1 cellular context compared by ENCODE assay signal in the genomic region with DNA sequence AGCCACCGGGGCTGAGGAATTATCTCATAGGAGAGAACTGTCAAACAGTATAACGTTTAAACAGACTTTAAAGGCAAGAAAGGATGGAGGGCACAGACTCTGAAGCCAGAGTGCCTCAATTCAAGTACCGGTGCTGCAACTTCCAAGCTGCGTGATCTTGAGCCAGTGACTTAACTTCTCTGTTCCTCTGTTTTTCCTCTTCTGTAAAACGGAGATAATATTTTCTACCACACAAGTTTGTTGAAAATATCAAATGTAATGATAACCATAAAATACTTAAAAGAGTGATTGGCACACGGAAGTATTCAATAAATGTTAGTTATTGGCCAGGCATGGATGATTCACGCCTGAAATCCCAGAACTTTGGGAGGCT.
TF ChIP-seq lines count a peak whose summit lies in the region.

No MANE protein-coding gene starts in this region.

TF ChIP-seq in GM12878, 131 proteins besides CTCF, POLR2A, EP300 and RAD21 (continued from another document):
- 0 out of 2 replicates have a peak, but pooled peaks have one; percentile 10 for TF ChIP-seq PML (IDR thresholded peaks at IDR 0.05; ENCODE audit: low read length)
- no peak for TF ChIP-seq KLF5 (IDR thresholded peaks at IDR 0.05; ENCODE audit: partially characterized antibody)
- TF ChIP-seq, protein P1, sequence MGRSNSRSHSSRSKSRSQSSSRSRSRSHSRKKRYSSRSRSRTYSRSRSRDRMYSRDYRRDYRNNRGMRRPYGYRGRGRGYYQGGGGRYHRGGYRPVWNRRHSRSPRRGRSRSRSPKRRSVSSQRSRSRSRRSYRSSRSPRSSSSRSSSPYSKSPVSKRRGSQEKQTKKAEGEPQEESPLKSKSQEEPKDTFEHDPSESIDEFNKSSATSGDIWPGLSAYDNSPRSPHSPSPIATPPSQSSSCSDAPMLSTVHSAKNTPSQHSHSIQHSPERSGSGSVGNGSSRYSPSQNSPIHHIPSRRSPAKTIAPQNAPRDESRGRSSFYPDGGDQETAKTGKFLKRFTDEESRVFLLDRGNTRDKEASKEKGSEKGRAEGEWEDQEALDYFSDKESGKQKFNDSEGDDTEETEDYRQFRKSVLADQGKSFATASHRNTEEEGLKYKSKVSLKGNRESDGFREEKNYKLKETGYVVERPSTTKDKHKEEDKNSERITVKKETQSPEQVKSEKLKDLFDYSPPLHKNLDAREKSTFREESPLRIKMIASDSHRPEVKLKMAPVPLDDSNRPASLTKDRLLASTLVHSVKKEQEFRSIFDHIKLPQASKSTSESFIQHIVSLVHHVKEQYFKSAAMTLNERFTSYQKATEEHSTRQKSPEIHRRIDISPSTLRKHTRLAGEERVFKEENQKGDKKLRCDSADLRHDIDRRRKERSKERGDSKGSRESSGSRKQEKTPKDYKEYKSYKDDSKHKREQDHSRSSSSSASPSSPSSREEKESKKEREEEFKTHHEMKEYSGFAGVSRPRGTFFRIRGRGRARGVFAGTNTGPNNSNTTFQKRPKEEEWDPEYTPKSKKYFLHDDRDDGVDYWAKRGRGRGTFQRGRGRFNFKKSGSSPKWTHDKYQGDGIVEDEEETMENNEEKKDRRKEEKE (IDR thresholded peaks at IDR 0.05): no peak
- TF ChIP-seq, protein P2, sequence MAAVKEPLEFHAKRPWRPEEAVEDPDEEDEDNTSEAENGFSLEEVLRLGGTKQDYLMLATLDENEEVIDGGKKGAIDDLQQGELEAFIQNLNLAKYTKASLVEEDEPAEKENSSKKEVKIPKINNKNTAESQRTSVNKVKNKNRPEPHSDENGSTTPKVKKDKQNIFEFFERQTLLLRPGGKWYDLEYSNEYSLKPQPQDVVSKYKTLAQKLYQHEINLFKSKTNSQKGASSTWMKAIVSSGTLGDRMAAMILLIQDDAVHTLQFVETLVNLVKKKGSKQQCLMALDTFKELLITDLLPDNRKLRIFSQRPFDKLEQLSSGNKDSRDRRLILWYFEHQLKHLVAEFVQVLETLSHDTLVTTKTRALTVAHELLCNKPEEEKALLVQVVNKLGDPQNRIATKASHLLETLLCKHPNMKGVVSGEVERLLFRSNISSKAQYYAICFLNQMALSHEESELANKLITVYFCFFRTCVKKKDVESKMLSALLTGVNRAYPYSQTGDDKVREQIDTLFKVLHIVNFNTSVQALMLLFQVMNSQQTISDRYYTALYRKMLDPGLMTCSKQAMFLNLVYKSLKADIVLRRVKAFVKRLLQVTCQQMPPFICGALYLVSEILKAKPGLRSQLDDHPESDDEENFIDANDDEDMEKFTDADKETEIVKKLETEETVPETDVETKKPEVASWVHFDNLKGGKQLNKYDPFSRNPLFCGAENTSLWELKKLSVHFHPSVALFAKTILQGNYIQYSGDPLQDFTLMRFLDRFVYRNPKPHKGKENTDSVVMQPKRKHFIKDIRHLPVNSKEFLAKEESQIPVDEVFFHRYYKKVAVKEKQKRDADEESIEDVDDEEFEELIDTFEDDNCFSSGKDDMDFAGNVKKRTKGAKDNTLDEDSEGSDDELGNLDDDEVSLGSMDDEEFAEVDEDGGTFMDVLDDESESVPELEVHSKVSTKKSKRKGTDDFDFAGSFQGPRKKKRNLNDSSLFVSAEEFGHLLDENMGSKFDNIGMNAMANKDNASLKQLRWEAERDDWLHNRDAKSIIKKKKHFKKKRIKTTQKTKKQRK (IDR thresholded peaks at IDR 0.05; ENCODE audit: low read depth, low read length): no peak
- TF ChIP-seq, protein P3, sequence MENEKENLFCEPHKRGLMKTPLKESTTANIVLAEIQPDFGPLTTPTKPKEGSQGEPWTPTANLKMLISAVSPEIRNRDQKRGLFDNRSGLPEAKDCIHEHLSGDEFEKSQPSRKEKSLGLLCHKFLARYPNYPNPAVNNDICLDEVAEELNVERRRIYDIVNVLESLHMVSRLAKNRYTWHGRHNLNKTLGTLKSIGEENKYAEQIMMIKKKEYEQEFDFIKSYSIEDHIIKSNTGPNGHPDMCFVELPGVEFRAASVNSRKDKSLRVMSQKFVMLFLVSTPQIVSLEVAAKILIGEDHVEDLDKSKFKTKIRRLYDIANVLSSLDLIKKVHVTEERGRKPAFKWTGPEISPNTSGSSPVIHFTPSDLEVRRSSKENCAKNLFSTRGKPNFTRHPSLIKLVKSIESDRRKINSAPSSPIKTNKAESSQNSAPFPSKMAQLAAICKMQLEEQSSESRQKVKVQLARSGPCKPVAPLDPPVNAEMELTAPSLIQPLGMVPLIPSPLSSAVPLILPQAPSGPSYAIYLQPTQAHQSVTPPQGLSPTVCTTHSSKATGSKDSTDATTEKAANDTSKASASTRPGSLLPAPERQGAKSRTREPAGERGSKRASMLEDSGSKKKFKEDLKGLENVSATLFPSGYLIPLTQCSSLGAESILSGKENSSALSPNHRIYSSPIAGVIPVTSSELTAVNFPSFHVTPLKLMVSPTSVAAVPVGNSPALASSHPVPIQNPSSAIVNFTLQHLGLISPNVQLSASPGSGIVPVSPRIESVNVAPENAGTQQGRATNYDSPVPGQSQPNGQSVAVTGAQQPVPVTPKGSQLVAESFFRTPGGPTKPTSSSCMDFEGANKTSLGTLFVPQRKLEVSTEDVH (IDR thresholded peaks at IDR 0.05; ENCODE audit: low read depth, partially characterized antibody): no peak
- no peak for TF ChIP-seq NR2C2 (IDR thresholded peaks at IDR 0.05; ENCODE audit: borderline replicate concordance, control insufficient read depth, insufficient read length, low read depth)
- TF ChIP-seq NFYA (IDR thresholded peaks at IDR 0.05; ENCODE audit: borderline replicate concordance, low read depth, low read length): no peak
- TF ChIP-seq POU2F2 (IDR thresholded peaks at IDR 0.05; ENCODE audit: borderline replicate concordance, low read depth, low read length): no peak
- no peak for TF ChIP-seq SIX5 (IDR thresholded peaks at IDR 0.05; ENCODE audit: low read depth, low read length, severe bottlenecking)
- TF ChIP-seq RAD51 (IDR thresholded peaks at IDR 0.05): no peak
- no peak for TF ChIP-seq HDAC2 (IDR thresholded peaks at IDR 0.05)
- no peak for TF ChIP-seq CHD2 (IDR thresholded peaks at IDR 0.05; ENCODE audit: borderline replicate concordance, low read depth, low read length)
- TF ChIP-seq FOXM1 (IDR thresholded peaks at IDR 0.05; ENCODE audit: low read depth, low read length): peak; percentile 10; the same call in 1 of the 2 replicates
- TF ChIP-seq SMAD1 (IDR thresholded peaks at IDR 0.05; ENCODE audit: low read depth, partially characterized antibody): no peak
- TF ChIP-seq ATF7 (IDR thresholded peaks at IDR 0.05; ENCODE audit: low read depth): no peak
- TF ChIP-seq CBFB (IDR thresholded peaks at IDR 0.05; ENCODE audit: low read depth): no peak
- TF ChIP-seq RELA (IDR thresholded peaks at IDR 0.05; ENCODE audit: borderline replicate concordance, partially characterized antibody): no peak
- TF ChIP-seq, protein P4, sequence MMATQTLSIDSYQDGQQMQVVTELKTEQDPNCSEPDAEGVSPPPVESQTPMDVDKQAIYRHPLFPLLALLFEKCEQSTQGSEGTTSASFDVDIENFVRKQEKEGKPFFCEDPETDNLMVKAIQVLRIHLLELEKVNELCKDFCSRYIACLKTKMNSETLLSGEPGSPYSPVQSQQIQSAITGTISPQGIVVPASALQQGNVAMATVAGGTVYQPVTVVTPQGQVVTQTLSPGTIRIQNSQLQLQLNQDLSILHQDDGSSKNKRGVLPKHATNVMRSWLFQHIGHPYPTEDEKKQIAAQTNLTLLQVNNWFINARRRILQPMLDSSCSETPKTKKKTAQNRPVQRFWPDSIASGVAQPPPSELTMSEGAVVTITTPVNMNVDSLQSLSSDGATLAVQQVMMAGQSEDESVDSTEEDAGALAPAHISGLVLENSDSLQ (IDR thresholded peaks at IDR 0.05): no peak
- TF ChIP-seq ZNF24 (IDR thresholded peaks at IDR 0.05): no peak
- no peak; the same call in 1 of the 2 replicates for TF ChIP-seq MTA2 (IDR thresholded peaks at IDR 0.05; ENCODE audit: low read depth)
- 0 out of 2 replicates have a peak, but pooled peaks have one; percentile 1 for TF ChIP-seq BCL11A (IDR thresholded peaks at IDR 0.05; ENCODE audit: low read depth, low read length)
- no peak for TF ChIP-seq RCOR1 (conservative IDR thresholded peaks at IDR 0.05; ENCODE audit: low read depth, low read length)
- TF ChIP-seq SPI1 (IDR thresholded peaks at IDR 0.05; ENCODE audit: borderline replicate concordance, insufficient read depth, low read depth, low read length): no peak
- TF ChIP-seq ZNF207 (IDR thresholded peaks at IDR 0.05; ENCODE audit: borderline replicate concordance): no peak
- no peak for TF ChIP-seq KDM1A (IDR thresholded peaks at IDR 0.05; ENCODE audit: borderline replicate concordance)
